24 cellular contexts compared by ENCODE assay signal in the genomic region with DNA sequence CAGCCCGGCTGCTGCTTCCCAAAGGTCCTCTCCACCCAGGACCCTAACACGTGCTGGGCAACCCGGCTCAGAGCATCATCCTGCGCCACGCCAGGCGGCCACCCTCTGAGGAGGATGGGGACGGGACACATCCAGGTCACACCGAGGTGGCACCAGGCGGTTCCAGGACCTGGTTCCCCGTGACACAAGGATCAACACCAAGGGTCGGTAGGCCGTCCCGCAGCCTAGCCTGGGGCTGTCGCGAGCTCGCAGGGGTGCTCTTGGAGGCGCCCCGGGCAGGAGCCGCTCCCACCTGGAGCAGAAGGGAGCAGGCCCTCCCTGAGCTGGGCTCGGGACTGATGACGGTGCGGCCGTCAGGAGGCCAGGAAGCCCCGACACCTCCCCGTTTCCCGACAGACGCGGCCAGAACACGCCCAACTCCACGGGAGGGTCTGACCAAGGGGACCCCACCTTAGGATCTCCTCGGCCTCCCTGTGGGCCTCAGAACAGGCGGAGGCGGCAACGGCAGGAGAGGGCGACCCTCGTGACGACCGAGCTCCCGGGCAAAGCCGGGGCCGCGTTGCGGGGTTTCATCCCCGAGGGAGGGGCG. TPM values are rescaled to one million over a fixed set of nuclear protein-coding genes. Genes with fewer than 3 reads are reported as not detected.
DNase-seq lines count a peak whose midpoint lies in the region; ATAC-seq, FAIRE-seq and TF ChIP-seq lines count a peak whose summit lies in the region.
"Had no signal": no experiment of that assay in that cellular context is flagged by ENCODE, and none has a peak within 500 bp of the region (broad histone marks: within the 10 kb centered on the region; RNA-seq: fewer than 3 reads in every experiment).

No MANE protein-coding gene starts in this region.

- peaks cover 0 to 2% of the 10 kb centered on the region in 2 experiments for H3K36me3 ChIP-seq in endothelial cell of umbilical vein (ENCODE audit: control insufficient read depth in 2 of 2, extremely low read depth in 1 of 2, insufficient read depth in 2 of 2, low read length in 2 of 2)
- H3K36me3 ChIP-seq: prostate gland had no signal

- no peaks in the 10 kb centered on the region for H3K9me3 Mint-ChIP-seq in activated naive CD4-positive, alpha-beta T cell treated with anti-CD3 and anti-CD28 coated beads for 36 hours
- no peaks in the 10 kb centered on the region for H3K9me3 Mint-ChIP-seq in stimulated activated effector memory CD8-positive, alpha-beta T cell treated with anti-CD3 and anti-CD28 coated beads, Interleukin-12 subunit alpha, Interleukin-12 subunit beta, amount 100 ng/mL, for 72 hours
- H3K9me3 Mint-ChIP-seq: activated T-cell treated with anti-CD3 and anti-CD28 coated beads, Interleukin-2, amount 50 U/mL, for 72 hours; CD4-positive, alpha-beta memory T cell; HFFc6 had no signal

- TF ChIP-seq CTCF in endothelial cell of umbilical vein (IDR thresholded peaks at IDR 0.05; ENCODE audit: extremely low read depth in 1 of 2, insufficient read depth in 1 of 2, low read depth in 1 of 2, low read length in 2 of 2) (no peak), foreskin keratinocyte (conservative IDR thresholded peaks at IDR 0.05) (no peak), GM13976 (IDR thresholded peaks at IDR 0.05; ENCODE audit: borderline replicate concordance, control extremely low read depth, extremely low read depth, insufficient read depth, missing control alignments) (no peak)

- no peak for ATAC-seq in stimulated activated effector memory CD8-positive, alpha-beta T cell treated with anti-CD3 and anti-CD28 coated beads, Interleukin-12 subunit alpha, Interleukin-12 subunit beta, amount 100 ng/mL, for 72 hours
- ATAC-seq in foreskin keratinocyte, result no peak

- no peak overlapping the region for H3K27ac Mint-ChIP-seq in activated naive CD4-positive, alpha-beta T cell treated with anti-CD3 and anti-CD28 coated beads for 36 hours
- H3K27ac Mint-ChIP-seq in stimulated activated effector memory CD8-positive, alpha-beta T cell treated with anti-CD3 and anti-CD28 coated beads, Interleukin-12 subunit alpha, Interleukin-12 subunit beta, amount 100 ng/mL, for 72 hours, result no peak overlapping the region
- H3K27ac Mint-ChIP-seq: activated T-cell treated with anti-CD3 and anti-CD28 coated beads, Interleukin-2, amount 50 U/mL, for 72 hours; CD4-positive, alpha-beta memory T cell; HFFc6 had no signal

- no peaks in the 10 kb centered on the region for H3K36me3 Mint-ChIP-seq in activated naive CD4-positive, alpha-beta T cell treated with anti-CD3 and anti-CD28 coated beads for 36 hours (ENCODE audit: low read depth)
- no peaks in the 10 kb centered on the region for H3K36me3 Mint-ChIP-seq in stimulated activated effector memory CD8-positive, alpha-beta T cell treated with anti-CD3 and anti-CD28 coated beads, Interleukin-12 subunit alpha, Interleukin-12 subunit beta, amount 100 ng/mL, for 72 hours
- H3K36me3 Mint-ChIP-seq: CD4-positive, alpha-beta memory T cell had no signal

- H3K4me3 ChIP-seq in endothelial cell of umbilical vein (replicated peaks in 1 of 3; ENCODE audit: insufficient read depth in 1 of 3, low read depth in 1 of 3, low read length in 3 of 3), result peak overlapping the region in 1 of 3 experiments; percentile 39

- peak overlapping the region; percentile 31 for H3K4me2 ChIP-seq in endothelial cell of umbilical vein (ENCODE audit: insufficient read depth, low read length)
- H3K4me2 ChIP-seq: KMS-11 had no signal

- BruUV-seq in endothelial cell of umbilical vein (replicated peaks; lab: Mats Ljungman, UMichigan), result no TSS peak

- dilution Hi-C loops in endothelial cell of umbilical vein (cut with MboI; ENCODE audit: extremely low pct_ligation_motif_present, low sequenced_read_pairs), result no loop called here

- H3K79me2 ChIP-seq in endothelial cell of umbilical vein (ENCODE audit: control insufficient read depth, insufficient read depth, low read length), result peaks cover 58% of the 10 kb centered on the region

- peaks cover 17% of the 10 kb centered on the region for H3K4me1 ChIP-seq in endothelial cell of umbilical vein (ENCODE audit: control insufficient read depth, extremely low read depth, insufficient read depth, low read length)
- H3K4me1 ChIP-seq in foreskin keratinocyte, result peaks cover 13% of the 10 kb centered on the region
- H3K4me1 ChIP-seq: prostate gland had no signal

- H3K27me3 Mint-ChIP-seq in activated naive CD4-positive, alpha-beta T cell treated with anti-CD3 and anti-CD28 coated beads for 36 hours (ENCODE audit: low read depth), result no peaks in the 10 kb centered on the region
- H3K27me3 Mint-ChIP-seq: CD4-positive, alpha-beta memory T cell had no signal

- H3K9me1 ChIP-seq in endothelial cell of umbilical vein (replicated peaks; ENCODE audit: control insufficient read depth, extremely low read depth, insufficient read depth, low read length), result no peaks in the 10 kb centered on the region

- H3K9me3 ChIP-seq in endothelial cell of umbilical vein (replicated peaks; ENCODE audit: control insufficient read depth, insufficient read depth, low read length), result no peaks in the 10 kb centered on the region
- H3K9me3 ChIP-seq: prostate gland had no signal

- H3K4me1 Mint-ChIP-seq in activated naive CD4-positive, alpha-beta T cell treated with anti-CD3 and anti-CD28 coated beads for 36 hours (ENCODE audit: low read depth), result peaks cover 10% of the 10 kb centered on the region
- H3K4me1 Mint-ChIP-seq in stimulated activated effector memory CD8-positive, alpha-beta T cell treated with anti-CD3 and anti-CD28 coated beads, Interleukin-12 subunit alpha, Interleukin-12 subunit beta, amount 100 ng/mL, for 72 hours, result no peaks in the 10 kb centered on the region

- POLR2A ChIA-PET in endothelial cell of umbilical vein (lab: Charles Lee), result no interaction called here

- H3K27ac ChIP-seq in endothelial cell of umbilical vein (ENCODE audit: insufficient read depth, low read depth, low read length) (peak overlapping the region; percentile 44), foreskin keratinocyte (no peak overlapping the region)
- H3K27ac ChIP-seq: KMS-11, prostate gland had no signal

- H2AFZ ChIP-seq in endothelial cell of umbilical vein (ENCODE audit: low read depth, low read length), result no peak overlapping the region

- peak overlapping the region; percentile 76 for H3K4me3 Mint-ChIP-seq in activated naive CD4-positive, alpha-beta T cell treated with anti-CD3 and anti-CD28 coated beads for 36 hours
- peak overlapping the region; percentile 63 for H3K4me3 Mint-ChIP-seq in stimulated activated effector memory CD8-positive, alpha-beta T cell treated with anti-CD3 and anti-CD28 coated beads, Interleukin-12 subunit alpha, Interleukin-12 subunit beta, amount 100 ng/mL, for 72 hours

- no peak for FAIRE-seq in endothelial cell of umbilical vein (lab: Jason Lieb, UNC)
- FAIRE-seq: colon had no signal

- H3K27me3 ChIP-seq in endothelial cell of umbilical vein (ENCODE audit: control insufficient read depth in 2 of 2, insufficient read depth in 2 of 2, low read length in 2 of 2) (no peaks in the 10 kb centered on the region), foreskin keratinocyte (no peaks in the 10 kb centered on the region)

- CTCF ChIA-PET in activated naive CD4-positive, alpha-beta T cell treated with anti-CD3 and anti-CD28 coated beads for 36 hours (lab: Charles Lee), result interaction anchor here (0.9 kb wide), 1 partner anchor 10 kb away, joined by 3 read pairs; no protein-coding TSS in a partner anchor
- CTCF ChIA-PET in endothelial cell of umbilical vein (lab: Charles Lee), result no interaction called here

- intact Hi-C loops in activated naive CD4-positive, alpha-beta T cell treated with anti-CD3 and anti-CD28 coated beads for 36 hours (cut with micrococcal nuclease), result no loop called here
- intact Hi-C loops in endothelial cell of umbilical vein (cut with micrococcal nuclease), result no loop called here

- in situ Hi-C loops in GM13976 (cut with MboI; ENCODE audit: low sequenced_read_pairs, unreplicated experiment), result no loop called here

- TF ChIP-seq POLR2A in endothelial cell of umbilical vein (IDR thresholded peaks at IDR 0.05; ENCODE audit: low read depth, low read length), result no peak

- H4K20me1 ChIP-seq in endothelial cell of umbilical vein (replicated peaks; ENCODE audit: control insufficient read depth, extremely low read depth, insufficient read depth, low read length), result no peaks in the 10 kb centered on the region

- peak overlapping the region; percentile 52 for H3K9ac ChIP-seq in endothelial cell of umbilical vein (replicated peaks; ENCODE audit: extremely low read depth, insufficient read depth, low read length)
- H3K9ac ChIP-seq: KMS-11 had no signal

- DNase-seq in activated naive CD4-positive, alpha-beta T cell treated with anti-CD3 and anti-CD28 coated beads for 36 hours, result no peak
- no peak for DNase-seq in activated naive CD4-positive, alpha-beta T cell treated with anti-CD3 and anti-CD28 coated beads, Interleukin-2, amount 50 U/mL, for 16 hours
- DNase-seq in endothelial cell of umbilical vein (ENCODE audit: low read depth, low spot score) (no peak), foreskin keratinocyte (no peak), GM13976 (ENCODE audit: low spot score) (no peak)
- no peak for DNase-seq in stimulated activated effector memory CD8-positive, alpha-beta T cell treated with anti-CD3 and anti-CD28 coated beads, Interleukin-12 subunit alpha, Interleukin-12 subunit beta, amount 100 ng/mL, for 72 hours (ENCODE audit: low spot score in 2 of 2)
- DNase-seq: 8988T; activated CD4-positive, alpha-beta T cell treated with anti-CD3 and anti-CD28 coated beads, Interleukin-2, amount 50 U/mL, for 1 hour; amniotic stem cell; HFFc6; left colon; NCI-H1417; NK-92 treated with Interleukin-12 subunit alpha and Interleukin-12 subunit beta, amount 100 ng/mL, for 24 hours; SHP77 treated with DMSO at 0.1 percent for 48 hours; stimulated activated CD4-positive, alpha-beta T cell treated with anti-CD3 and anti-CD28 coated beads, Interleukin-1b, Interleukin-23, amount 100 ng/mL, for 48 hours; stimulated activated CD8-positive, alpha-beta memory T cell treated with anti-CD3 and anti-CD28 coated beads, Interleukin-4, amount 100 ng/mL, for 48 hours; T1000 had no signal

RNA-seq across cellular contexts. Expression of gene EXD3, which starts 6.3 kb away (rescaled TPM):
- total RNA-seq in activated naive CD4-positive, alpha-beta T cell treated with anti-CD3 and anti-CD28 coated beads for 36 hours, result 10 to 100 TPM; 11.2 to 12.7 TPM
- total RNA-seq in endothelial cell of umbilical vein (26.6 and 30.3 TPM in 2 replicates), foreskin keratinocyte (4.5 and 5.5 TPM in 2 replicates)
- polyA plus RNA-seq in endothelial cell of umbilical vein (17.7 and 24.7 TPM in 2 replicates), foreskin keratinocyte (6.8 and 8.1 TPM in 2 replicates)
- 7.6 and 11.8 TPM in 2 replicates for polyA plus RNA-seq in endothelial cell of umbilical vein (2011; cell fraction: cytosol; rRNA removed)
- 34.8 and 44.7 TPM in 2 replicates for polyA plus RNA-seq in endothelial cell of umbilical vein (2011; cell fraction: nucleus; rRNA removed)
- 12.4 and 21.6 TPM in 2 replicates for polyA plus RNA-seq in endothelial cell of umbilical vein (2012)
- 11.0 and 15.0 TPM in 2 replicates for polyA minus RNA-seq in endothelial cell of umbilical vein
- 4.9 TPM for polyA minus RNA-seq in endothelial cell of umbilical vein (2011; cell fraction: cytosol; rRNA and poly(A)+ RNA removed)
- polyA minus RNA-seq in endothelial cell of umbilical vein (2011; cell fraction: nucleus; rRNA and poly(A)+ RNA removed), result 13.0 and 26.5 TPM in 2 replicates

RNA-seq across cellular contexts. Expression of gene NOXA1, which starts 6.5 kb away (rescaled TPM):
- 1 to 10 TPM; 1.0 to 1.2 TPM for total RNA-seq in activated naive CD4-positive, alpha-beta T cell treated with anti-CD3 and anti-CD28 coated beads for 36 hours
- total RNA-seq in endothelial cell of umbilical vein, result 0.91 and 1.3 TPM in 2 replicates
- 0.40 and 0.51 TPM in 2 replicates for polyA plus RNA-seq in endothelial cell of umbilical vein
- polyA plus RNA-seq in endothelial cell of umbilical vein (2011; cell fraction: cytosol; rRNA removed), result 0.20 TPM in 1 of 2 replicates, not detected in the other
- polyA plus RNA-seq in endothelial cell of umbilical vein (2011; cell fraction: nucleus; rRNA removed), result 1.6 and 1.7 TPM in 2 replicates
- polyA plus RNA-seq in endothelial cell of umbilical vein (2012), result 0.13 and 0.52 TPM in 2 replicates
- 0.13 and 0.19 TPM in 2 replicates for polyA minus RNA-seq in endothelial cell of umbilical vein
- 1.8 TPM for polyA minus RNA-seq in endothelial cell of umbilical vein (2011; cell fraction: cytosol; rRNA and poly(A)+ RNA removed)
- polyA minus RNA-seq in endothelial cell of umbilical vein (2011; cell fraction: nucleus; rRNA and poly(A)+ RNA removed), result 0.67 TPM in 1 of 2 replicates, not detected in the other
- total RNA-seq in foreskin keratinocyte, result 0.39 and 0.88 TPM in 2 replicates
- 0.50 and 0.91 TPM in 2 replicates for polyA plus RNA-seq in foreskin keratinocyte
- total RNA-seq: Daoy had no signal

RNA-seq across cellular contexts. Expression of gene ENTPD8, which starts 24.5 kb away (rescaled TPM):
- total RNA-seq in activated naive CD4-positive, alpha-beta T cell treated with anti-CD3 and anti-CD28 coated beads for 36 hours, result not detected
- 0.42 and 0.51 TPM in 2 replicates for total RNA-seq in endothelial cell of umbilical vein
- 0.44 and 0.45 TPM in 2 replicates for polyA plus RNA-seq in endothelial cell of umbilical vein
- polyA plus RNA-seq in endothelial cell of umbilical vein (2011; cell fraction: cytosol; rRNA removed), result 0.14 and 0.21 TPM in 2 replicates
- polyA plus RNA-seq in endothelial cell of umbilical vein (2011; cell fraction: nucleus; rRNA removed), result 2.5 and 3.6 TPM in 2 replicates
- polyA plus RNA-seq in endothelial cell of umbilical vein (2012), result 0.12 and 0.14 TPM in 2 replicates
- polyA minus RNA-seq in endothelial cell of umbilical vein, result not detected in 2 replicates
- not detected for polyA minus RNA-seq in endothelial cell of umbilical vein (2011; cell fraction: cytosol; rRNA and poly(A)+ RNA removed)
- polyA minus RNA-seq in endothelial cell of umbilical vein (2011; cell fraction: nucleus; rRNA and poly(A)+ RNA removed), result 0.24 TPM in 1 of 2 replicates, not detected in the other
- total RNA-seq in foreskin keratinocyte, result not detected in 2 replicates
- polyA plus RNA-seq in foreskin keratinocyte, result not detected in 2 replicates
- total RNA-seq: activated T-cell treated with anti-CD3 and anti-CD28 coated beads, Interleukin-2, amount 50 U/mL, for 72 hours; CD4-positive, alpha-beta memory T cell; Daoy; HFFc6 had no signal
- polyA plus RNA-seq: CD4-positive, alpha-beta memory T cell; urinary bladder had no signal

RNA-seq across cellular contexts. Expression of gene NSMF, which starts 42.5 kb away (rescaled TPM):
- total RNA-seq in activated naive CD4-positive, alpha-beta T cell treated with anti-CD3 and anti-CD28 coated beads for 36 hours, result 10 to 100 TPM; 33.2 to 35.7 TPM
- total RNA-seq in endothelial cell of umbilical vein, result 43.3 and 45.4 TPM in 2 replicates
- 53.7 and 66.9 TPM in 2 replicates for polyA plus RNA-seq in endothelial cell of umbilical vein
- 31.4 and 40.5 TPM in 2 replicates for polyA plus RNA-seq in endothelial cell of umbilical vein (2011; cell fraction: cytosol; rRNA removed)
- polyA plus RNA-seq in endothelial cell of umbilical vein (2011; cell fraction: nucleus; rRNA removed), result 152 and 169 TPM in 2 replicates
- 46.1 and 63.1 TPM in 2 replicates for polyA plus RNA-seq in endothelial cell of umbilical vein (2012)
- polyA minus RNA-seq in endothelial cell of umbilical vein, result 18.8 and 27.5 TPM in 2 replicates
- 31.5 TPM for polyA minus RNA-seq in endothelial cell of umbilical vein (2011; cell fraction: cytosol; rRNA and poly(A)+ RNA removed)
- 23.9 and 33.3 TPM in 2 replicates for polyA minus RNA-seq in endothelial cell of umbilical vein (2011; cell fraction: nucleus; rRNA and poly(A)+ RNA removed)
- total RNA-seq in foreskin keratinocyte, result 28.9 and 29.1 TPM in 2 replicates
- 30.5 and 31.9 TPM in 2 replicates for polyA plus RNA-seq in foreskin keratinocyte
